In the genomic region with DNA sequence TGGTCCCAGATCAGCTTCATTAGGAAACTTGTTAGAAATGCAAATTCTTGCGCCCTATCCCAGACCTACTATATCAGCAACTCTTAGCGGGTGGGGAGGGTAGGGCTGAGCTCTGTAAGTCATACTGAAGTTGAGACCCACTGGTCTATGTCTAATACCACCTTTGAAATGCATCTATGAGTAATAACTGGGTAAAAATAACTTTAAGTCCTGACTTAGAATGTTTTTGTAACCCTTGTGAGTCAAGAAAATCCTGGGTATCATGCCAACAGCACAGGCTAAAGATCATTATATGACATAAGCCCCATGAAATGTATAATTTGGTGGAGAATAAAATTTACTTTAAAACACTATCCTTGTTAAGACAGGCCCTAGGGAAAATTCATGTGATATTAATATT, we compare ENCODE assay signal across 13 cellular contexts. TPM values are rescaled to one million over a fixed set of nuclear protein-coding genes. Genes with fewer than 3 reads are reported as not detected.
DNase-seq lines count a peak whose midpoint lies in the region; ATAC-seq, FAIRE-seq and TF ChIP-seq lines count a peak whose summit lies in the region.
"Had no signal": no experiment of that assay in that cellular context is flagged by ENCODE, and none has a peak within 500 bp of the region (broad histone marks: within the 10 kb centered on the region; RNA-seq: fewer than 3 reads in every experiment).

No MANE protein-coding gene starts in this region.

- no peak for TF ChIP-seq CTCF in activated B cell treated with CpG ODN at 0.5 μM for 24 hours (IDR thresholded peaks at IDR 0.05)
- no peak for TF ChIP-seq CTCF in fibroblast of pulmonary artery (IDR thresholded peaks at IDR 0.05; ENCODE audit: low read length, missing control alignments)
- no peak for TF ChIP-seq CTCF in lower leg skin (IDR thresholded peaks at IDR 0.05)

- peaks cover 2% of the 10 kb centered on the region for H3K4me1 Mint-ChIP-seq in activated B cell treated with CpG ODN at 0.5 μM for 24 hours
- no peaks in the 10 kb centered on the region for H3K4me1 Mint-ChIP-seq in activated CD4-positive, alpha-beta T cell treated with anti-CD3 and anti-CD28 coated beads for 36 hours

- peaks cover 51% of the 10 kb centered on the region for H3K36me3 Mint-ChIP-seq in activated B cell treated with CpG ODN at 0.5 μM for 24 hours (ENCODE audit: low read depth)
- peaks cover 15% of the 10 kb centered on the region for H3K36me3 Mint-ChIP-seq in activated CD4-positive, alpha-beta T cell treated with anti-CD3 and anti-CD28 coated beads for 36 hours (ENCODE audit: low read depth)

- POLR2A ChIA-PET in activated B cell treated with CpG ODN at 0.5 μM for 24 hours (lab: Charles Lee) = interaction anchor here (0.5 to 0.7 kb wide), 3 partner anchors 35 to 353 kb away, joined by 3 to 5 read pairs (median 4); no protein-coding TSS in a partner anchor
- POLR2A ChIA-PET in activated CD4-positive, alpha-beta T cell treated with anti-CD3 and anti-CD28 coated beads for 36 hours (lab: Charles Lee) = no interaction called here

- peak overlapping the region; percentile 42 for H3K27ac Mint-ChIP-seq in activated B cell treated with CpG ODN at 0.5 μM for 24 hours
- H3K27ac Mint-ChIP-seq in activated CD4-positive, alpha-beta T cell treated with anti-CD3 and anti-CD28 coated beads for 36 hours = no peak overlapping the region
- H3K27ac Mint-ChIP-seq: stimulated activated naive CD8-positive, alpha-beta T cell treated with anti-CD3 and anti-CD28 coated beads, Interleukin-15, Interleukin-2, amounts not matched to agents 100 ng/mL and 50 ng/mL, for 24 hours had no signal

- no peak for TF ChIP-seq POLR2A in GM12892 (IDR thresholded peaks at IDR 0.05; ENCODE audit: low read depth, low read length)
- TF ChIP-seq POLR2A in lower leg skin (IDR thresholded peaks at IDR 0.05) = no peak

- CTCF ChIA-PET in activated B cell treated with CpG ODN at 0.5 μM for 24 hours (lab: Charles Lee) = interaction anchor here (0.6 kb wide), 1 partner anchor 16 kb away, joined by 4 read pairs; no protein-coding TSS in a partner anchor
- CTCF ChIA-PET in activated CD4-positive, alpha-beta T cell treated with anti-CD3 and anti-CD28 coated beads for 36 hours (lab: Charles Lee) = interaction anchor here (2.0 kb wide), 1 partner anchor 17 kb away, joined by 8 read pairs; no protein-coding TSS in a partner anchor

- H3K27me3 Mint-ChIP-seq in activated B cell treated with CpG ODN at 0.5 μM for 24 hours = no peaks in the 10 kb centered on the region
- H3K27me3 Mint-ChIP-seq in activated CD4-positive, alpha-beta T cell treated with anti-CD3 and anti-CD28 coated beads for 36 hours = no peaks in the 10 kb centered on the region
- H3K27me3 Mint-ChIP-seq: stimulated activated naive CD8-positive, alpha-beta T cell treated with anti-CD3 and anti-CD28 coated beads, Interleukin-15, Interleukin-2, amounts not matched to agents 100 ng/mL and 50 ng/mL, for 24 hours had no signal

- no peaks in the 10 kb centered on the region for H3K9me3 Mint-ChIP-seq in activated B cell treated with CpG ODN at 0.5 μM for 24 hours
- H3K9me3 Mint-ChIP-seq in activated CD4-positive, alpha-beta T cell treated with anti-CD3 and anti-CD28 coated beads for 36 hours (ENCODE audit: low read depth) = no peaks in the 10 kb centered on the region
- H3K9me3 Mint-ChIP-seq: stimulated activated naive CD8-positive, alpha-beta T cell treated with anti-CD3 and anti-CD28 coated beads, Interleukin-15, Interleukin-2, amounts not matched to agents 100 ng/mL and 50 ng/mL, for 24 hours had no signal

- intact Hi-C loops in activated B cell treated with CpG ODN at 0.5 μM for 24 hours (cut with micrococcal nuclease) (no loop called here), lower leg skin (cut with DNase I; ENCODE audit: low total_unique reads) (no loop called here)
- intact Hi-C loops in activated CD4-positive, alpha-beta T cell treated with anti-CD3 and anti-CD28 coated beads for 36 hours (cut with DNase I, micrococcal nuclease) = loop anchor here in 1 of 2 experiments (2.0 kb wide), 1 partner anchor 114 kb away; no protein-coding TSS in a partner anchor

- ATAC-seq in activated B cell treated with CpG ODN at 0.5 μM for 24 hours (ENCODE audit: low read depth) (no peak), GM18873 (IDR thresholded peaks at IDR 0.05; ENCODE audit: low FRiP score, unreplicated experiment) (no peak), HG02884 (IDR thresholded peaks at IDR 0.05; ENCODE audit: unreplicated experiment) (no peak)
- no peak for ATAC-seq in activated CD4-positive, alpha-beta T cell treated with anti-CD3 and anti-CD28 coated beads for 36 hours

- peak; percentile 17 for FAIRE-seq in GM12892 (lab: Jason Lieb, UNC)

- H3K4me3 Mint-ChIP-seq in activated B cell treated with CpG ODN at 0.5 μM for 24 hours = no peak overlapping the region
- H3K4me3 Mint-ChIP-seq in activated CD4-positive, alpha-beta T cell treated with anti-CD3 and anti-CD28 coated beads for 36 hours = no peak overlapping the region
- H3K4me3 Mint-ChIP-seq: stimulated activated naive CD8-positive, alpha-beta T cell treated with anti-CD3 and anti-CD28 coated beads, Interleukin-15, Interleukin-2, amounts not matched to agents 100 ng/mL and 50 ng/mL, for 24 hours had no signal

- 100% methylated on average over 2 of the region's 2 CpGs for WGBS in lower leg skin, 2 donors

- H3K4me3 ChIP-seq in fibroblast of pulmonary artery (replicated peaks; ENCODE audit: low read depth, low read length) = no peak overlapping the region
- H3K4me3 ChIP-seq in lower leg skin (ENCODE audit: low read depth, poor library complexity, severe bottlenecking) = no peak overlapping the region
- H3K4me3 ChIP-seq: esophagus muscularis mucosa had no signal

- DNase-seq in GM12892 (ENCODE audit: insufficient read length) (no peak), activated B cell treated with CpG ODN at 0.5 μM for 24 hours (no peak), fibroblast of pulmonary artery (ENCODE audit: low read depth) (peak; percentile 90), smooth muscle cell of the brain vasculature (ENCODE audit: low read depth, low spot score) (peak; percentile 54), lower leg skin (ENCODE audit: low spot score in 2 of 2) (no peak)
- no peak for DNase-seq in activated CD4-positive, alpha-beta T cell treated with anti-CD3 and anti-CD28 coated beads for 36 hours
- DNase-seq: NCI-H510A treated with DMSO at 0.1 percent for 48 hours, Right ventricle myocardium superior, WERI-Rb-1 had no signal

RNA-seq across cellular contexts. Expression of a gene that starts 41.4 kb away (rescaled TPM):
- 46.3 TPM for polyA plus RNA-seq in GM12892 (2012; ENCODE audit: missing spikeins)
- total RNA-seq in activated B cell treated with CpG ODN at 0.5 μM for 24 hours (73.0 and 82.5 TPM in 2 replicates), lower leg skin (10 to 100 TPM; 24.8 to 38.4 (median 30.9) TPM)
- 10 to 100 TPM; 17.4 to 22.8 TPM for total RNA-seq in activated CD4-positive, alpha-beta T cell treated with anti-CD3 and anti-CD28 coated beads for 36 hours

RNA-seq across cellular contexts. Expression of a gene that starts 51.7 kb away (rescaled TPM):
- polyA plus RNA-seq in GM12892 (2012; ENCODE audit: missing spikeins) = 20.9 TPM
- 22.4 and 22.8 TPM in 2 replicates for total RNA-seq in activated B cell treated with CpG ODN at 0.5 μM for 24 hours
- total RNA-seq in lower leg skin = 10 to 100 TPM in 2 of 4 donors, 1 to 10 TPM in 2; 7.5 to 16.1 (median 12.7) TPM
- total RNA-seq in activated CD4-positive, alpha-beta T cell treated with anti-CD3 and anti-CD28 coated beads for 36 hours = 10 to 100 TPM; 20.8 to 22.9 TPM

RNA-seq across cellular contexts. Expression of a gene that starts 51.8 kb away (rescaled TPM):
- polyA plus RNA-seq in GM12892 (2012; ENCODE audit: missing spikeins) = 53.8 TPM
- total RNA-seq in activated B cell treated with CpG ODN at 0.5 μM for 24 hours = 55.2 and 57.0 TPM in 2 replicates
- total RNA-seq in lower leg skin = 10 to 100 TPM; 21.0 to 28.5 (median 25.2) TPM
- 100 to 1,000 TPM in 1 of 2 experiments, 10 to 100 TPM in 1; 81.8 to 107 TPM for total RNA-seq in activated CD4-positive, alpha-beta T cell treated with anti-CD3 and anti-CD28 coated beads for 36 hours

Comparison
In these comparisons a context has a peak if more than half of its experiments do, and no peak if none do; other contexts are left out.
1. DNase-seq: peak in fibroblast of pulmonary artery (single experiment) and smooth muscle cell of the brain vasculature (single experiment); none in GM12892 (single experiment), activated B cell treated with CpG ODN at 0.5 μM for 24 hours (single experiment), lower leg skin (0 of 2) and activated CD4-positive, alpha-beta T cell treated with anti-CD3 and anti-CD28 coated beads for 36 hours (single experiment).